In the genomic region with DNA sequence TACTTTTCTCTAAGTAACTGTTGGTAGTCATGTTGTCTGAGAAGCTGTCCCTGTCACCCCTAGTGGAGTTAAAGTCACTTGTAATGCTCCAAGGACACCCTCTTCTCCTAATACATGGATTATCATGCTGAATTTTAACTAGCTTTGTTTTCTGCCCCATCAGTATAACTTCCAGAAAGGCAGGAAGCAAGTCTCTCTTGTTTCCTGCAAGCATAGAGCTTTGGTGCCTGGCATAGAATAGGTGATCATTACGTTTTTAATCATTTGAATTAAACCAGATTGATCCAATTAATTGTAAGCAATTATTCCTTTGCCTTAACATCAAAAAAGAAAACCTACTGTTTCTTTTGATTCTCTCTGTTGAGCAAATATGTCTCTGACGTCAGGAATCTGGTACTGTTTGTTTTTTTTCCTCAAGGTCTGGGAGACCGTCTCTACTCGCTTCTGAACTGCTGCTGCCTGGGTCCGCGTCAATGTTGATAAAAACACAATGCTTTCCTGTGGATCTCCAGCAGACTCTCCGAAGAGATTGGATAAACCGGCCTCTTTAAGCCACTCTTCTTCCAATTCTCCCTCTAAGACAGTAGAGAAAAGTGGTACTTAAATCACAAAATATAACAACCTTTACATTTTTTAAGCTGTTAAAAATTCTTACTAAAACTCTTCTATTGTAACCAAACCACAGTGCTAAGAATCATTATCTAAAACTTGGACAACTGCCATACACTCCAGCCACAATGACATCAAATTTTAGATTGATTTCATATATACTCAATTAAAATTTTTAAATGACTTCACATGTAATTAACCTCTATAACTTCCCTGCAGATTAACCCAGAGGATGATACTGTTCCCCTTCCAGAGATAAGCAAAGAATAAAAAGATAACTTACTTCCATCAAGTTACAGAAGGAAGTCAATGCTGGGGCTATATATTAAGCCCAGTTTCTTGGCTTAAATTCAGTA, we compare ENCODE assay signal across 11 cellular contexts.
A peak's percentile ranks its signal among the peaks of the same experiment; 100 is the strongest.
DNase-seq lines count a peak whose midpoint lies in the region; TF ChIP-seq lines count a peak whose summit lies in the region.
"Had no signal": no experiment of that assay in that cellular context is flagged by ENCODE, and none has a peak within 500 bp of the region (broad histone marks: within the 10 kb centered on the region; RNA-seq: fewer than 3 reads in every experiment).

No MANE protein-coding gene starts in this region.

- no peak overlapping the region for H3K9ac ChIP-seq in smooth muscle cell (ENCODE audit: low read depth)

- H3K36me3 ChIP-seq in smooth muscle cell (ENCODE audit: low read depth) (no peaks in the 10 kb centered on the region), prostate gland (no peaks in the 10 kb centered on the region)

- CTCF ChIA-PET in activated CD4-positive, alpha-beta memory T cell treated with anti-CD3 and anti-CD28 coated beads for 36 hours (lab: Charles Lee) = no interaction called here

- TF ChIP-seq CTCF in smooth muscle cell (IDR thresholded peaks at IDR 0.05; ENCODE audit: borderline replicate concordance, insufficient read depth, poor library complexity, severe bottlenecking) (no peak), prostate gland (IDR thresholded peaks at IDR 0.05) (no peak)

- no peaks in the 10 kb centered on the region for H3K27me3 ChIP-seq in smooth muscle cell (ENCODE audit: low read depth)
- no peaks in the 10 kb centered on the region for H3K27me3 ChIP-seq in prostate gland (replicated peaks; ENCODE audit: insufficient read depth)
- H3K27me3 ChIP-seq: SJCRH30 had no signal

- H3K4me2 ChIP-seq in smooth muscle cell = peak overlapping the region; percentile 42

- peaks cover 3% of the 10 kb centered on the region for H3K4me1 ChIP-seq in smooth muscle cell (ENCODE audit: low read depth)
- no peaks in the 10 kb centered on the region for H3K4me1 ChIP-seq in prostate gland (replicated peaks)
- H3K4me1 ChIP-seq: SJCRH30 had no signal

- H3K9me3 ChIP-seq in smooth muscle cell (replicated peaks; ENCODE audit: low read depth) (no peaks in the 10 kb centered on the region), prostate gland (no peaks in the 10 kb centered on the region)
- H3K9me3 ChIP-seq: SJCRH30 had no signal

- peaks cover 3% of the 10 kb centered on the region for H3K36me3 Mint-ChIP-seq in activated CD4-positive, alpha-beta memory T cell treated with anti-CD3 and anti-CD28 coated beads for 36 hours

- no peaks in the 10 kb centered on the region for H3K9me3 Mint-ChIP-seq in activated CD4-positive, alpha-beta memory T cell treated with anti-CD3 and anti-CD28 coated beads for 36 hours
- H3K9me3 Mint-ChIP-seq: activated CD4-positive, alpha-beta T cell treated with anti-CD3 and anti-CD28 coated beads, Interleukin-2, amount 10 ng/mL, durations not matched to agents 7 days and 5 days had no signal

- no peak for TF ChIP-seq POLR2A in prostate gland (IDR thresholded peaks at IDR 0.05)

- POLR2A ChIA-PET in activated CD4-positive, alpha-beta memory T cell treated with anti-CD3 and anti-CD28 coated beads for 36 hours (lab: Charles Lee) = no interaction called here

- no peak overlapping the region for H3K4me3 Mint-ChIP-seq in activated CD4-positive, alpha-beta memory T cell treated with anti-CD3 and anti-CD28 coated beads for 36 hours
- H3K4me3 Mint-ChIP-seq: activated CD4-positive, alpha-beta T cell treated with anti-CD3 and anti-CD28 coated beads, Interleukin-2, amount 10 ng/mL, durations not matched to agents 7 days and 5 days; activated naive CD8-positive, alpha-beta T cell treated with anti-CD3 and anti-CD28 coated beads, Interleukin-2, amount 10 ng/mL, durations not matched to agents 7 days and 5 days had no signal

- H3K4me1 Mint-ChIP-seq in activated CD4-positive, alpha-beta memory T cell treated with anti-CD3 and anti-CD28 coated beads for 36 hours (ENCODE audit: low read depth) = no peaks in the 10 kb centered on the region
- H3K4me1 Mint-ChIP-seq: activated CD4-positive, alpha-beta T cell treated with anti-CD3 and anti-CD28 coated beads, Interleukin-2, amount 10 ng/mL, durations not matched to agents 7 days and 5 days; activated naive CD8-positive, alpha-beta T cell treated with anti-CD3 and anti-CD28 coated beads, Interleukin-2, amount 10 ng/mL, durations not matched to agents 7 days and 5 days had no signal

- DNase-seq in NCI-H1105 treated with DMSO at 0.1 percent for 48 hours (lab: John Stamatoyannopoulos, UW) = peak; percentile 63
- DNase-seq in amniotic epithelial cell (ENCODE audit: low read depth) = peak; percentile 79
- DNase-seq in hepatic stellate cell (ENCODE audit: low spot score) = peak; percentile 42
- DNase-seq in smooth muscle cell (lab: John Stamatoyannopoulos, UW; ENCODE audit: unreplicated experiment) = no peak
- DNase-seq in prostate gland (ENCODE audit: low spot score) = no peak
- no peak for DNase-seq in activated CD4-positive, alpha-beta memory T cell treated with anti-CD3 and anti-CD28 coated beads for 36 hours
- DNase-seq in stimulated activated CD8-positive, alpha-beta memory T cell treated with anti-CD3 and anti-CD28 coated beads, Interleukin-4, amount 100 ng/mL, for 48 hours = no peak
- DNase-seq: activated CD4-positive, alpha-beta T cell treated with anti-CD3 and anti-CD28 coated beads, Interleukin-2, amount 10 ng/mL, durations not matched to agents 7 days and 5 days; activated naive CD8-positive, alpha-beta T cell treated with anti-CD3 and anti-CD28 coated beads, Interleukin-2, amount 10 ng/mL, durations not matched to agents 7 days and 5 days; NCI-H2107; SJCRH30 had no signal

- H3K27ac Mint-ChIP-seq in activated CD4-positive, alpha-beta memory T cell treated with anti-CD3 and anti-CD28 coated beads for 36 hours = no peak overlapping the region
- H3K27ac Mint-ChIP-seq: activated CD4-positive, alpha-beta T cell treated with anti-CD3 and anti-CD28 coated beads, Interleukin-2, amount 10 ng/mL, durations not matched to agents 7 days and 5 days; activated naive CD8-positive, alpha-beta T cell treated with anti-CD3 and anti-CD28 coated beads, Interleukin-2, amount 10 ng/mL, durations not matched to agents 7 days and 5 days had no signal

- H3K4me3 ChIP-seq in smooth muscle cell (no peak overlapping the region), prostate gland (no peak overlapping the region)
- H3K4me3 ChIP-seq: SJCRH30 had no signal

- peaks cover 6% of the 10 kb centered on the region for H3F3A ChIP-seq in smooth muscle cell (ENCODE audit: low read depth)

- intact Hi-C loops in prostate gland (cut with DNase I) = no loop called here
- intact Hi-C loops in activated CD4-positive, alpha-beta memory T cell treated with anti-CD3 and anti-CD28 coated beads for 36 hours (cut with micrococcal nuclease) = no loop called here

- H3K27ac ChIP-seq in smooth muscle cell (ENCODE audit: low read depth) (no peak overlapping the region), prostate gland (no peak overlapping the region)
- H3K27ac ChIP-seq: SJCRH30 had no signal

- H4K20me1 ChIP-seq in smooth muscle cell (ENCODE audit: low read depth) = no peaks in the 10 kb centered on the region

- H2AFZ ChIP-seq in smooth muscle cell (ENCODE audit: low read depth) = no peak overlapping the region

- no peaks in the 10 kb centered on the region for H3K79me2 ChIP-seq in smooth muscle cell (ENCODE audit: low read depth)

- no peaks in the 10 kb centered on the region for H3K27me3 Mint-ChIP-seq in activated CD4-positive, alpha-beta memory T cell treated with anti-CD3 and anti-CD28 coated beads for 36 hours
- H3K27me3 Mint-ChIP-seq: activated CD4-positive, alpha-beta T cell treated with anti-CD3 and anti-CD28 coated beads, Interleukin-2, amount 10 ng/mL, durations not matched to agents 7 days and 5 days; activated naive CD8-positive, alpha-beta T cell treated with anti-CD3 and anti-CD28 coated beads, Interleukin-2, amount 10 ng/mL, durations not matched to agents 7 days and 5 days had no signal

- WGBS in smooth muscle cell (ENCODE audit: low lambda C conversion rate) = 33% methylated on average over 8 of the region's 8 CpGs
- WGBS in prostate gland = 30% methylated on average over 8 of the region's 8 CpGs

Comparison
In these comparisons a context has a peak if more than half of its experiments do, and no peak if none do; other contexts are left out.
1. DNase-seq: peak in NCI-H1105 treated with DMSO at 0.1 percent for 48 hours (single experiment), amniotic epithelial cell (single experiment) and hepatic stellate cell (single experiment); none in smooth muscle cell (single experiment), prostate gland (single experiment), activated CD4-positive, alpha-beta memory T cell treated with anti-CD3 and anti-CD28 coated beads for 36 hours (single experiment) and stimulated activated CD8-positive, alpha-beta memory T cell treated with anti-CD3 and anti-CD28 coated beads, Interleukin-4, amount 100 ng/mL, for 48 hours (single experiment).